13 cellular contexts compared by ENCODE assay signal in genomic region chr6:130647221-130647620, GRCh38.
DNase-seq lines count a peak whose midpoint lies in the region; TF ChIP-seq lines count a peak whose summit lies in the region.
"Had no signal": no experiment of that assay in that cellular context is flagged by ENCODE, and none has a peak within 500 bp of the region (broad histone marks: within the 10 kb centered on the region; RNA-seq: fewer than 3 reads in every experiment).

No MANE protein-coding gene starts in this region.

- H3K27me3 ChIP-seq in GM23248 (replicated peaks; ENCODE audit: insufficient read depth) = no peaks in the 10 kb centered on the region
- H3K27me3 ChIP-seq in hepatocyte = no peaks in the 10 kb centered on the region
- H3K27me3 ChIP-seq: BLaER1 treated with 17β-estradiol and CSF1 and Interleukin-3, amounts not matched to agents 10 nM and 100 nM had no signal

- no peaks in the 10 kb centered on the region for H3K9me2 ChIP-seq in GM23248 (ENCODE audit: insufficient read depth)
- H3K9me2 ChIP-seq in hepatocyte (replicated peaks; ENCODE audit: insufficient read depth) = no peaks in the 10 kb centered on the region

- H3K79me2 ChIP-seq in GM23248 (ENCODE audit: insufficient read depth) (no peaks in the 10 kb centered on the region), hepatocyte (no peaks in the 10 kb centered on the region)

- H3K27ac ChIP-seq in GM23248 (peak overlapping the region; percentile 26; the same call in 1 of the 2 replicates), hepatocyte (no peak overlapping the region)
- H3K27ac ChIP-seq: A549; BLaER1 treated with 17β-estradiol and CSF1 and Interleukin-3, amounts not matched to agents 10 nM and 100 nM had no signal

- H3K9ac ChIP-seq in GM23248 = no peak overlapping the region
- H3K9ac ChIP-seq: BLaER1 treated with 17β-estradiol and CSF1 and Interleukin-3, amounts not matched to agents 10 nM and 100 nM had no signal

- TF ChIP-seq CTCF in AG10803 (conservative IDR thresholded peaks at IDR 0.05; ENCODE audit: low read length) (no peak), astrocyte of the spinal cord (IDR thresholded peaks at IDR 0.05; ENCODE audit: low read depth, low read length) (no peak), hepatocyte (IDR thresholded peaks at IDR 0.05; ENCODE audit: poor library complexity) (no peak), GM13977 (IDR thresholded peaks at IDR 0.05; ENCODE audit: extremely low read depth, insufficient read depth, missing control alignments) (no peak)

- H3F3A ChIP-seq in GM23248 (ENCODE audit: insufficient read depth) = peaks cover 11% of the 10 kb centered on the region; the same call in 1 of the 2 replicates

- no peak overlapping the region for H3K4me3 ChIP-seq in AG10803 (ENCODE audit: low read length)
- H3K4me3 ChIP-seq in GM23248 = no peak overlapping the region
- H3K4me3 ChIP-seq in astrocyte of the spinal cord (ENCODE audit: low read depth, low read length) = no peak overlapping the region
- no peak overlapping the region for H3K4me3 ChIP-seq in hepatocyte
- H3K4me3 ChIP-seq: A549; BLaER1 treated with 17β-estradiol and CSF1 and Interleukin-3, amounts not matched to agents 10 nM and 100 nM; K562 had no signal

- in situ Hi-C loops in GM23248 (cut with MboI) (no loop called here), astrocyte of the spinal cord (cut with HindIII; ENCODE audit: low sequenced_read_pairs) (no loop called here), GM13977 (cut with MboI; ENCODE audit: low pct_unique_long_range_greater_than_20kb, low sequenced_read_pairs, unreplicated experiment) (no loop called here)

- DNase-seq in AG10803 (ENCODE audit: low read depth) (peak; percentile 18), GM23248 (no peak), astrocyte of the spinal cord (ENCODE audit: low read depth, low spot score) (peak; percentile 41), hepatocyte (ENCODE audit: low spot score) (no peak), GM13977 (ENCODE audit: low spot score) (no peak), NCI-H2081 (lab: John Stamatoyannopoulos, UW) (no peak)
- no peak for DNase-seq in activated CD4-positive, alpha-beta T cell treated with anti-CD3 and anti-CD28 coated beads, Interleukin-2, amount 50 U/mL, for 48 hours
- DNase-seq: Calu3; CD4-positive, CD25-positive, alpha-beta regulatory T cell; DMS 273 treated with DMSO at 0.1 percent for 48 hours had no signal

- H3K4me1 ChIP-seq in GM23248 (ENCODE audit: insufficient read depth) (peaks cover 13% of the 10 kb centered on the region), hepatocyte (ENCODE audit: insufficient read depth) (no peaks in the 10 kb centered on the region)
- H3K4me1 ChIP-seq: A549; BLaER1 treated with 17β-estradiol and CSF1 and Interleukin-3, amounts not matched to agents 10 nM and 100 nM had no signal

- H4K20me1 ChIP-seq in GM23248 (ENCODE audit: insufficient read depth) (no peaks in the 10 kb centered on the region), hepatocyte (ENCODE audit: insufficient read depth, poor library complexity, severe bottlenecking) (no peaks in the 10 kb centered on the region)
- H4K20me1 ChIP-seq: BLaER1 treated with 17β-estradiol and CSF1 and Interleukin-3, amounts not matched to agents 10 nM and 100 nM had no signal

- H3K4me2 ChIP-seq in GM23248 (ENCODE audit: unreplicated experiment) (peak overlapping the region; percentile 34), hepatocyte (no peak overlapping the region)
- H3K4me2 ChIP-seq: A549; BLaER1 treated with 17β-estradiol and CSF1 and Interleukin-3, amounts not matched to agents 10 nM and 100 nM had no signal

- no peak overlapping the region for H2AFZ ChIP-seq in GM23248
- H2AFZ ChIP-seq in hepatocyte = peak overlapping the region; percentile 18

- H3K36me3 ChIP-seq in GM23248 (ENCODE audit: low read depth) (no peaks in the 10 kb centered on the region), hepatocyte (replicated peaks; ENCODE audit: insufficient read depth, low read depth) (no peaks in the 10 kb centered on the region)
- H3K36me3 ChIP-seq: BLaER1 treated with 17β-estradiol and CSF1 and Interleukin-3, amounts not matched to agents 10 nM and 100 nM had no signal

- no peaks in the 10 kb centered on the region for H3K9me3 ChIP-seq in GM23248 (ENCODE audit: low read depth)
- H3K9me3 ChIP-seq in hepatocyte (ENCODE audit: low read depth) = no peaks in the 10 kb centered on the region
- H3K9me3 ChIP-seq: A549 had no signal

Comparison
In these comparisons a context has a peak if more than half of its experiments do, and no peak if none do; other contexts are left out.
1. DNase-seq: peak in AG10803 (single experiment) and astrocyte of the spinal cord (single experiment); none in GM23248 (single experiment), hepatocyte (single experiment), activated CD4-positive, alpha-beta T cell treated with anti-CD3 and anti-CD28 coated beads, Interleukin-2, amount 50 U/mL, for 48 hours (0 of 2), GM13977 (single experiment) and NCI-H2081 (0 of 2).